Comparison of ENCODE assay signal across 16 cellular contexts in the genomic region with DNA sequence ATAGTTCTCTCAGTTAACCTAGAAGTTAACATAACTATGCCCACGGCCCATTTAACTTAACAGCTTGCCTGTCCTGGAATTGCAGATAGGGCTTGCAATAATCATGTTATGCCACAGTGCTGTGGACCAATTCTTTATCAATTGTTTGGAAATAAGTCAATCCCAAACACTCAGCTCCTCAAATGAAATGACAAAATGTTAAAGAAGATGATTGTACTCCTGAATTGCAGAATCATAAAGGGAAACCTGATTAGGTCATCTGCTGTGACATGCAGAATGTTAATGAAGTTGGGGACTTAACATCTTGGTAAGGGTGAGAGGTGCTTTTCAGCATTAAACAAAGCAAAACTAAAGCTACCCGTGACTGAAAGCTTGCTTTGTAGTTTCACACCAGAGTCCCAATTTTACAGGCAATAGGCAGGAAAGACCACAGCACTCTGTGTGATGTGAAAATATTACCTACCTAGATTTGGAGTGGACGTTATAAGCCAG.
DNase-seq lines count a peak whose midpoint lies in the region; ATAC-seq, FAIRE-seq and TF ChIP-seq lines count a peak whose summit lies in the region.
"Had no signal": no experiment of that assay in that cellular context is flagged by ENCODE, and none has a peak within 500 bp of the region (broad histone marks: within the 10 kb centered on the region; RNA-seq: fewer than 3 reads in every experiment).

No MANE protein-coding gene starts in this region.

- CTCF ChIA-PET in RWPE1 (lab: Yijun Ruan, JAX): interaction anchor here (0.5 kb wide), 1 partner anchor 141 kb away, joined by 3 read pairs; no protein-coding TSS in a partner anchor

- H3K9me3 ChIP-seq in psoas muscle: no peaks in the 10 kb centered on the region
- H3K9me3 ChIP-seq: heart right ventricle, lower lobe of right lung had no signal

- no peaks in the 10 kb centered on the region for H3K4me1 Mint-ChIP-seq in activated T-helper 17 cell treated with anti-CD3 and anti-CD28 coated beads, Interleukin-2, amount 50 U/mL, for 72 hours
- H3K4me1 Mint-ChIP-seq in chondrocyte (ENCODE audit: low read depth): no peaks in the 10 kb centered on the region
- H3K4me1 Mint-ChIP-seq: activated CD4-positive, alpha-beta T cell treated with anti-CD3 and anti-CD28 coated beads for 36 hours had no signal

- DNase-seq in psoas muscle: no peak
- no peak for DNase-seq in RWPE1 (ENCODE audit: low spot score)
- DNase-seq in GM19239 (ENCODE audit: insufficient read length, low spot score): no peak
- no peak for DNase-seq in NCI-H2196 (lab: John Stamatoyannopoulos, UW; ENCODE audit: unreplicated experiment)
- DNase-seq in chondrocyte (ENCODE audit: low spot score): no peak
- DNase-seq: activated CD4-positive, alpha-beta T cell treated with anti-CD3 and anti-CD28 coated beads for 36 hours; CD8-positive, alpha-beta T cell; heart right ventricle; lower lobe of right lung; NCI-H1048; nucleus accumbens; trophoblast cell had no signal

- peak; percentile 78 for ATAC-seq in GM18868 (IDR thresholded peaks at IDR 0.05; ENCODE audit: unreplicated experiment)
- peak; percentile 40 for ATAC-seq in HG03565 (IDR thresholded peaks at IDR 0.05; ENCODE audit: unreplicated experiment)
- ATAC-seq in activated T-helper 17 cell treated with anti-CD3 and anti-CD28 coated beads, Interleukin-2, amount 50 U/mL, for 72 hours (replicated peaks): peak; percentile 23
- peak in 1 of 4 donors; percentile 52 for ATAC-seq in psoas muscle
- ATAC-seq: activated CD4-positive, alpha-beta T cell treated with anti-CD3 and anti-CD28 coated beads for 36 hours; CD8-positive, alpha-beta T cell; heart right ventricle; lower lobe of right lung had no signal

- H3K4me1 ChIP-seq in psoas muscle: no peaks in the 10 kb centered on the region
- H3K4me1 ChIP-seq: lower lobe of right lung had no signal

- intact Hi-C loops in psoas muscle (cut with DNase I): no loop called here

- H3K4me3 Mint-ChIP-seq in activated T-helper 17 cell treated with anti-CD3 and anti-CD28 coated beads, Interleukin-2, amount 50 U/mL, for 72 hours: no peak overlapping the region
- H3K4me3 Mint-ChIP-seq in chondrocyte (ENCODE audit: unreplicated experiment): no peak overlapping the region
- H3K4me3 Mint-ChIP-seq: activated CD4-positive, alpha-beta T cell treated with anti-CD3 and anti-CD28 coated beads for 36 hours; CD8-positive, alpha-beta T cell had no signal

- no peaks in the 10 kb centered on the region for H3K36me3 ChIP-seq in psoas muscle (ENCODE audit: insufficient read depth in 1 of 2, low read depth in 1 of 2)
- H3K36me3 ChIP-seq: heart right ventricle, lower lobe of right lung had no signal

- no peaks in the 10 kb centered on the region for H3K27me3 ChIP-seq in psoas muscle (ENCODE audit: insufficient read depth in 3 of 3, low read length in 2 of 3)

- H3K4me3 ChIP-seq in psoas muscle: peak overlapping the region; percentile 57
- H3K4me3 ChIP-seq: heart right ventricle, lower lobe of right lung had no signal

- WGBS in psoas muscle, 3 donors: 37 to 56% (median 41%) methylated on average over 3 of the region's 3 CpGs

- POLR2A ChIA-PET in RWPE1 (lab: Yijun Ruan, JAX; ENCODE audit: low non-redundant PET): no interaction called here

- no peak overlapping the region for H3K27ac ChIP-seq in psoas muscle
- H3K27ac ChIP-seq in RWPE1: no peak overlapping the region
- H3K27ac ChIP-seq: heart right ventricle, lower lobe of right lung had no signal

- H3K27ac Mint-ChIP-seq in activated T-helper 17 cell treated with anti-CD3 and anti-CD28 coated beads, Interleukin-2, amount 50 U/mL, for 72 hours: no peak overlapping the region
- H3K27ac Mint-ChIP-seq in chondrocyte (ENCODE audit: unreplicated experiment): no peak overlapping the region
- H3K27ac Mint-ChIP-seq: activated CD4-positive, alpha-beta T cell treated with anti-CD3 and anti-CD28 coated beads for 36 hours; activated T-helper 2 cell treated with anti-CD3 and anti-CD28 coated beads, Interferon-gamma antibody, Interleukin-2, Interleukin-4, amounts not matched to agents 10 μg/mL and 5 μg/mL and 100 μg/mL, durations not matched to agents 14 hours and 24 hours and 36 hours; CD8-positive, alpha-beta T cell had no signal

- H3K36me3 Mint-ChIP-seq in activated T-helper 17 cell treated with anti-CD3 and anti-CD28 coated beads, Interleukin-2, amount 50 U/mL, for 72 hours (ENCODE audit: low read depth): no peaks in the 10 kb centered on the region
- no peaks in the 10 kb centered on the region for H3K36me3 Mint-ChIP-seq in chondrocyte (ENCODE audit: low read depth)
- H3K36me3 Mint-ChIP-seq: CD8-positive, alpha-beta T cell had no signal

- no peaks in the 10 kb centered on the region for H3K9me3 Mint-ChIP-seq in activated T-helper 17 cell treated with anti-CD3 and anti-CD28 coated beads, Interleukin-2, amount 50 U/mL, for 72 hours
- no peaks in the 10 kb centered on the region for H3K9me3 Mint-ChIP-seq in chondrocyte (ENCODE audit: low read depth)
- H3K9me3 Mint-ChIP-seq: activated T-helper 2 cell treated with anti-CD3 and anti-CD28 coated beads, Interferon-gamma antibody, Interleukin-2, Interleukin-4, amounts not matched to agents 10 μg/mL and 5 μg/mL and 100 μg/mL, durations not matched to agents 14 hours and 24 hours and 36 hours; CD8-positive, alpha-beta T cell had no signal

- no peak for FAIRE-seq in GM19239 (lab: Jason Lieb, UNC)

- TF ChIP-seq CTCF in psoas muscle (IDR thresholded peaks at IDR 0.05) (no peak), RWPE1 (conservative IDR thresholded peaks at IDR 0.05; ENCODE audit: low read depth) (no peak), chondrocyte (IDR thresholded peaks at IDR 0.05) (no peak)

- peaks cover 16% of the 10 kb centered on the region for H3K27me3 Mint-ChIP-seq in activated T-helper 17 cell treated with anti-CD3 and anti-CD28 coated beads, Interleukin-2, amount 50 U/mL, for 72 hours
- peaks cover 12% of the 10 kb centered on the region for H3K27me3 Mint-ChIP-seq in chondrocyte (ENCODE audit: low read depth)
